In the genomic region with DNA sequence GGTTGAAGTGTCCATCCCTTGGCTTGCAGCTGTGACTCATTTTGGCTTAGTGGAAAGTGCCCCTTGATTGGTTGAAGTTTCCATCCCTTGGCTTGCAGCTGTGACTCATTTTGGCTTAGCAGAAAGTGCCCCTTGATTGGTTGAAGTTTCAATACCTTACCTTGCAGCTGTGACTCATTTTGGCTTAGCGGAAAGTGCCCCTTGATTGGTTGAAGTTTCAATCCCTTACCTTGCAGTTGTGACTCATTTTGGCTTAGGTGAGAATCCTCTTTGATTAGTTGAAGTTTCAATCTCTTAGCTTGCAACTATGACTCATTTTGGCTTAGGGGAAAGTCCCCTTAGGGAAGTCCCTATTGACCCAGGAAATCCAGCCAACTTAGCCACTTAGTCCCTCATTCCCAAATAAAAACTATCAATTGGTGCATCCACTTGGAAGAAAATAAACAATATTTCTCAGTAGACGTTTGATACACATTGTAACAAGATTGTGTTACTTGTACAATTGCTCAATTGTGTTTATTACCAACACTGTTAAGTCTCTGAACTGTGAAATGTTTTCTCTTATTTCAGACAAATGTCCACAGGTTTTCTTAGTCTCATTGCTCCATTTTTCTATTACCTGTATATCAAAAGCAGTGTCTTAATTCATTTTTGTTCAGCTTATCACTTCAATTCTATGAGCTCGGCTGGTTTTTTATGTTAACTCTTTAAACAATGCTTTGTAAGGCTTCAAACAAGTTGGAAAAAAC, we compare ENCODE assay signal across 8 cellular contexts.
A peak's percentile ranks its signal among the peaks of the same experiment; 100 is the strongest.
DNase-seq lines count a peak whose midpoint lies in the region; ATAC-seq lines count a peak whose summit lies in the region.

No MANE protein-coding gene starts in this region.

- H3K36me3 ChIP-seq in ACC112 (ENCODE audit: insufficient read depth, low read length) = no peaks in the 10 kb centered on the region

- H3K4me1 Mint-ChIP-seq in activated naive CD8-positive, alpha-beta T cell (ENCODE audit: low read depth) = peaks cover 16% of the 10 kb centered on the region

- DNase-seq in NCI-H1930 (lab: John Stamatoyannopoulos, UW) (no peak), NCI-H1436 treated with DMSO at 0.1 percent for 48 hours (lab: John Stamatoyannopoulos, UW) (no peak), cortex of kidney (lab: John Stamatoyannopoulos, UW) (no peak), NCI-H1694 (lab: John Stamatoyannopoulos, UW) (no peak)

- peak overlapping the region; percentile 28 for H3K4me3 Mint-ChIP-seq in activated naive CD8-positive, alpha-beta T cell

- peak overlapping the region; percentile 40; the same call in 1 of the 2 replicates for H3K4me3 ChIP-seq in ACC112 (ENCODE audit: low read depth, low read length)

- H2AFZ ChIP-seq in ACC112 (ENCODE audit: low read length, unreplicated experiment) = no peak overlapping the region

- H3K79me2 ChIP-seq in ACC112 (ENCODE audit: control insufficient read depth, insufficient read depth, low read length, unreplicated experiment) = no peaks in the 10 kb centered on the region

- ATAC-seq in GM19452 (IDR thresholded peaks at IDR 0.05; ENCODE audit: unreplicated experiment) (peak; percentile 78), HG03354 (IDR thresholded peaks at IDR 0.05; ENCODE audit: poor library complexity, severe bottlenecking, unreplicated experiment) (peak; percentile 89)

- H3K36me3 Mint-ChIP-seq in activated naive CD8-positive, alpha-beta T cell = no peaks in the 10 kb centered on the region

- H3K27me3 ChIP-seq in ACC112 (ENCODE audit: insufficient read depth, low read length) = no peaks in the 10 kb centered on the region

- no peaks in the 10 kb centered on the region for H3K9me3 Mint-ChIP-seq in activated naive CD8-positive, alpha-beta T cell (ENCODE audit: low read depth)

- H3K27ac Mint-ChIP-seq in activated naive CD8-positive, alpha-beta T cell = peak overlapping the region; percentile 46

- H3K27ac ChIP-seq in ACC112 (ENCODE audit: low read depth, low read length) = no peak overlapping the region

- H3K4me1 ChIP-seq in ACC112 (ENCODE audit: control insufficient read depth, insufficient read depth, low read length, unreplicated experiment) = no peaks in the 10 kb centered on the region

- no peaks in the 10 kb centered on the region for H3K27me3 Mint-ChIP-seq in activated naive CD8-positive, alpha-beta T cell
